Comparison of ENCODE assay signal across 9 cellular contexts in genomic region chr9:134324359-134325095, GRCh38. TPM values are rescaled to one million over a fixed set of nuclear protein-coding genes. Genes with fewer than 3 reads are reported as not detected.
DNase-seq lines count a peak whose midpoint lies in the region; ATAC-seq and TF ChIP-seq lines count a peak whose summit lies in the region.
"Had no signal": no experiment of that assay in that cellular context is flagged by ENCODE, and none has a peak within 500 bp of the region (broad histone marks: within the 10 kb centered on the region; RNA-seq: fewer than 3 reads in every experiment).

No MANE protein-coding gene starts in this region.

- H3K4me3 ChIP-seq in fibroblast of mammary gland (ENCODE audit: control insufficient read depth, low read depth, low read length): peak overlapping the region; percentile 64

- DNase-seq in EL (peak; percentile 56), SKM-1 treated with dmso at 0.1 percent for 144 hours (lab: John Stamatoyannopoulos, UW; ENCODE audit: unreplicated experiment) (peak; percentile 44), fibroblast of mammary gland (ENCODE audit: low read depth) (peak; percentile 75), posterior vena cava (ENCODE audit: low spot score) (peak; percentile 80), NCI-H446 treated with DMSO at 0.1 percent for 48 hours (lab: John Stamatoyannopoulos, UW) (no peak), middle frontal gyrus (ENCODE audit: extremely low spot score, low spot score) (no peak), SHP77 (lab: John Stamatoyannopoulos, UW) (no peak)
- DNase-seq: stimulated activated CD4-positive, alpha-beta T cell treated with anti-CD3 and anti-CD28 coated beads, Interleukin-2, amount 100 ng/mL, for 48 hours had no signal

- no peak for TF ChIP-seq CTCF in fibroblast of mammary gland (conservative IDR thresholded peaks at IDR 0.05; ENCODE audit: control insufficient read depth, insufficient read depth, low read depth, low read length)

- ATAC-seq in GM21367 (IDR thresholded peaks at IDR 0.05; ENCODE audit: unreplicated experiment): no peak

- intact Hi-C loops in posterior vena cava (cut with DNase I): loop anchor here in 1 of 2 donors (10.0 kb wide), 1 partner anchor 150 kb away; no protein-coding TSS in a partner anchor

RNA-seq across cellular contexts. Expression of gene RXRA, which starts 1.7 kb away (rescaled TPM):
- total RNA-seq in posterior vena cava: 10 to 100 TPM; 41.5 to 44.7 TPM

Comparison
In these comparisons a context has a peak if more than half of its experiments do, and no peak if none do; other contexts are left out.
1. DNase-seq: peak in EL (single experiment), SKM-1 treated with dmso at 0.1 percent for 144 hours (single experiment), fibroblast of mammary gland (single experiment) and posterior vena cava (single experiment); none in NCI-H446 treated with DMSO at 0.1 percent for 48 hours (single experiment), middle frontal gyrus (single experiment) and SHP77 (0 of 2).